8 cellular contexts compared by ENCODE assay signal in the genomic region with DNA sequence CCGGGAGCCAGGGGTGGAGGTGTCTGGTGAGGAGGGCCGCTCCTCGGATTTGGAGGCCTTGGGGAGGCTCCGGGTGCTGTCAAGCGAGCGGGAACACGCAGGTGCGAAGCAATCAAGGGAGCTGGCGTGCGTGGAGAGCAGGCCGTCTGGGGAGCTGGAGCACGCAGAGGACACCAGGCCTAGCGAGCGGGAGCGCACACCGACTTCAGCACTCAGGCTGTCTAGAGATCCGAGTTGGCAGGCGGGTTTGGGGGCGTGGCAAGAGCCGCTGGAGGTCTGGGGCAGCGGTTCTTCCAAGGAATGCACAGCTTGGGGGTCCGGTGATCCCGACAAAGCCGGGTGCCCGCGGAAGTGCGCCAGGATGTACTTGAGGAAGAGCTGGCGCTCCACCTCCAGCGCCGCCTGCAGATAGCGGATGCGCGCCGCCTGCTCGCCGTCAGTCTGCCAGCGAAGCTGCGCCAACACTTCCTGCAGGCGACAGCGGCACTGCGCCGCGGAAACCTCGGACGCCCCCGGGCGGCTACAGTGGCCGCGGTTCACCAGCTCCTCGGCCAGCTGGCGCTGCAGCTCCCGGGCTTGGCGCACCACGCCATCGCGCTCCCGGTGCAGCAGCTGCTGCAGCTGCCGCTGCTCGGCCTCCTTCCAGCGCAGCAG. TPM values are rescaled to one million over a fixed set of nuclear protein-coding genes. Genes with fewer than 3 reads are reported as not detected.
DNase-seq lines count a peak whose midpoint lies in the region; ATAC-seq and TF ChIP-seq lines count a peak whose summit lies in the region.
"Not testable (repeated sequence)": the region's sequence is repeated elsewhere in the genome, so short reads cannot be mapped to it uniquely, and the experiment has no call there.

No MANE protein-coding gene starts in this region.

- not testable (repeated sequence) for H3K4me3 ChIP-seq in HCT116 (replicated peaks in 1 of 2; ENCODE audit: low read depth in 1 of 2, low read length in 2 of 2); lung

- not testable (repeated sequence) for H3K4me1 ChIP-seq in HCT116 (ENCODE audit: control insufficient read depth in 1 of 2, insufficient read depth in 2 of 2, low read length in 2 of 2); lung (ENCODE audit: control insufficient read depth in 2 of 2, insufficient read depth in 2 of 2, low read length in 2 of 2)

- not testable (repeated sequence) for H3K27ac Mint-ChIP-seq in WTC11; effector memory CD8-positive, alpha-beta T cell; stimulated activated naive CD8-positive, alpha-beta T cell treated with anti-CD3 and anti-CD28 coated beads, Interleukin-15, amount 100 ng/mL, for 72 hours

- H3K9me3 Mint-ChIP-seq in WTC11; effector memory CD8-positive, alpha-beta T cell; stimulated activated naive CD8-positive, alpha-beta T cell treated with anti-CD3 and anti-CD28 coated beads, Interleukin-15, amount 100 ng/mL, for 72 hours: not testable (repeated sequence)

- H3K4me3 Mint-ChIP-seq in WTC11; effector memory CD8-positive, alpha-beta T cell; stimulated activated naive CD8-positive, alpha-beta T cell treated with anti-CD3 and anti-CD28 coated beads, Interleukin-15, amount 100 ng/mL, for 72 hours: not testable (repeated sequence)

- not testable (repeated sequence) for DNase-seq in HCT116 (ENCODE audit: low read depth, low spot score); WTC11 (ENCODE audit: low spot score); effector memory CD8-positive, alpha-beta T cell; lung (ENCODE audit: low spot score); stimulated activated naive CD8-positive, alpha-beta T cell treated with anti-CD3 and anti-CD28 coated beads, Interleukin-15, amount 100 ng/mL, for 72 hours

- not testable (repeated sequence) for H3K4me1 Mint-ChIP-seq in WTC11; effector memory CD8-positive, alpha-beta T cell (ENCODE audit: low read depth in 2 of 2); stimulated activated naive CD8-positive, alpha-beta T cell treated with anti-CD3 and anti-CD28 coated beads, Interleukin-15, amount 100 ng/mL, for 72 hours

- not testable (repeated sequence) for TF ChIP-seq POLR2A in HCT116 (IDR thresholded peaks at IDR 0.05; ENCODE audit: borderline replicate concordance, extremely low read depth, insufficient read depth, insufficient read length)

- RAD21 ChIA-PET in HCT116 (lab: Charles Lee; ENCODE audit: low non-redundant PET in 1 of 2, low total read pairs in 2 of 2, uncharacterized antibody in 2 of 2, unreplicated experiment in 2 of 2) = not testable (repeated sequence)

- not testable (repeated sequence) for BruUV-seq in HCT116 (replicated peaks; lab: Mats Ljungman, UMichigan)

- not testable (repeated sequence) for H3K4me2 ChIP-seq in HCT116 (ENCODE audit: low read length)

- TF ChIP-seq CTCF in HCT116 (IDR thresholded peaks at IDR 0.05 in 2 of 3, conservative IDR thresholded peaks at IDR 0.05 in 1 of 3; ENCODE audit: borderline replicate concordance in 1 of 3, insufficient read depth in 1 of 3, low read depth in 2 of 3, low read length in 2 of 3); WTC11 (IDR thresholded peaks at IDR 0.05); lung (IDR thresholded peaks at IDR 0.05; ENCODE audit: control extremely low read depth, extremely low read depth): not testable (repeated sequence)

- POLR2A ChIA-PET in HCT116 (lab: Charles Lee); WTC11 (lab: Charles Lee): not testable (repeated sequence)

- H3K36me3 Mint-ChIP-seq in WTC11; effector memory CD8-positive, alpha-beta T cell (ENCODE audit: insufficient read depth): not testable (repeated sequence)

- H3K9me3 ChIP-seq in HCT116 (ENCODE audit: control insufficient read depth in 1 of 2, insufficient read depth in 1 of 2, low read depth in 1 of 2, low read length in 2 of 2); lung (ENCODE audit: control insufficient read depth in 2 of 2, insufficient read depth in 1 of 2, low read length in 1 of 2): not testable (repeated sequence)

- intact Hi-C loops in HCT116 (cut with micrococcal nuclease) = not testable (repeated sequence)

- not testable (repeated sequence) for H4K20me1 ChIP-seq in HCT116 (ENCODE audit: insufficient read depth)

- H3K9me2 ChIP-seq in HCT116 (ENCODE audit: insufficient read depth) = not testable (repeated sequence)

- H3K27me3 Mint-ChIP-seq in WTC11 (ENCODE audit: low read depth); effector memory CD8-positive, alpha-beta T cell; stimulated activated naive CD8-positive, alpha-beta T cell treated with anti-CD3 and anti-CD28 coated beads, Interleukin-15, amount 100 ng/mL, for 72 hours: not testable (repeated sequence)

- not testable (repeated sequence) for H3K36me3 ChIP-seq in HCT116 (ENCODE audit: control insufficient read depth in 1 of 2, insufficient read depth in 2 of 2, low read length in 2 of 2); lung (ENCODE audit: control insufficient read depth in 2 of 2, insufficient read depth in 2 of 2, low read length in 2 of 2)

- H3K27ac ChIP-seq in HCT116 (ENCODE audit: low read depth, low read length); lung (ENCODE audit: low read depth in 1 of 2, low read length in 1 of 2): not testable (repeated sequence)

- no CpG with 5 or more reads among the region's 60 CpGs for WGBS in lung, 2 donors

- H3K9ac ChIP-seq in HCT116 (ENCODE audit: low read length) = not testable (repeated sequence)

- H3K79me2 ChIP-seq in HCT116 (ENCODE audit: insufficient read depth, low read length) = not testable (repeated sequence)

- not testable (repeated sequence) for TF ChIP-seq RAD21 in HCT116 (IDR thresholded peaks at IDR 0.05; ENCODE audit: low read depth)

- CTCF ChIA-PET in HCT116 (lab: Charles Lee); WTC11 (lab: Charles Lee): not testable (repeated sequence)

- peak; percentile 69 for ATAC-seq in GM18502 (IDR thresholded peaks at IDR 0.05; ENCODE audit: poor library complexity, unreplicated experiment)
- peak; percentile 83 for ATAC-seq in GM19463 (IDR thresholded peaks at IDR 0.05; ENCODE audit: unreplicated experiment)
- peak; percentile 84 for ATAC-seq in HCT116
- ATAC-seq in HG03175 (IDR thresholded peaks at IDR 0.05; ENCODE audit: unreplicated experiment) = peak; percentile 77
- peak; percentile 81 for ATAC-seq in WTC11
- ATAC-seq in effector memory CD8-positive, alpha-beta T cell (replicated peaks) = peak; percentile 68
- ATAC-seq in lung (ENCODE audit: insufficient read depth, low FRiP score) = peak; percentile 81
- ATAC-seq in stimulated activated naive CD8-positive, alpha-beta T cell treated with anti-CD3 and anti-CD28 coated beads, Interleukin-15, amount 100 ng/mL, for 72 hours = peak; percentile 88

- not testable (repeated sequence) for H2AFZ ChIP-seq in HCT116 (ENCODE audit: low read depth, low read length, poor library complexity, severe bottlenecking)

- not testable (repeated sequence) for H3K27me3 ChIP-seq in HCT116 (ENCODE audit: insufficient read depth, low read length); lung (ENCODE audit: control insufficient read depth, insufficient read depth)

RNA-seq across cellular contexts. Expression of gene RIMBP3C, which starts 1.1 kb away (rescaled TPM):
- total RNA-seq in HCT116 (2021; ENCODE audit: unreplicated experiment) = 0.15 TPM
- 0.03 and 0.06 TPM in 2 replicates for polyA plus RNA-seq in HCT116 (2012)
- total RNA-seq in WTC11 (2021) = 0.21 to 0.44 TPM in 2 of 3 replicates, not detected in the other
- total RNA-seq in lung = under 1 TPM in 1 of 2 donors, not detected in 1; 0.40 TPM
- under 1 TPM; 0.05 to 0.10 TPM for polyA plus RNA-seq in lung

RNA-seq across cellular contexts. Expression of gene UBE2L3, which starts 17.4 kb away (rescaled TPM):
- total RNA-seq in HCT116 (2021; ENCODE audit: unreplicated experiment) = 55.6 TPM
- polyA plus RNA-seq in HCT116 (2012) = 27.8 and 39.1 TPM in 2 replicates
- 75.7 to 79.1 TPM (median 77.4 TPM) in 3 replicates for total RNA-seq in WTC11 (2021)
- total RNA-seq in lung = 10 to 100 TPM; 37.2 to 41.6 TPM
- 10 to 100 TPM; 46.3 to 63.0 TPM for polyA plus RNA-seq in lung
